ENCODE assay signal across 12 cellular contexts in genomic region chr16:5523794-5524193, GRCh38.
DNase-seq lines count a peak whose midpoint lies in the region; ATAC-seq and TF ChIP-seq lines count a peak whose summit lies in the region.
"Had no signal": no experiment of that assay in that cellular context is flagged by ENCODE, and none has a peak within 500 bp of the region (broad histone marks: within the 10 kb centered on the region; RNA-seq: fewer than 3 reads in every experiment).

No MANE protein-coding gene starts in this region.

- TF ChIP-seq CTCF in GM23338 (conservative IDR thresholded peaks at IDR 0.05; ENCODE audit: low read depth in 2 of 2) = no peak
- TF ChIP-seq CTCF in WERI-Rb-1 (IDR thresholded peaks at IDR 0.05; ENCODE audit: low read depth, low read length) = 0 out of 2 replicates have a peak, but pooled peaks have one; percentile 2

- H4K8ac ChIP-seq in mesendoderm (ENCODE audit: low read depth, low read length) = no peak overlapping the region

- no peak overlapping the region for H2BK5ac ChIP-seq in mesendoderm (ENCODE audit: low read length)

- peak; percentile 64 for ATAC-seq in GM23338
- no peak for ATAC-seq in GM18858 (IDR thresholded peaks at IDR 0.05; ENCODE audit: unreplicated experiment)
- ATAC-seq: HepG2 had no signal

- H3K27ac ChIP-seq in GM23338 (ENCODE audit: low read depth) (no peak overlapping the region), WERI-Rb-1 (no peak overlapping the region), mesendoderm (ENCODE audit: low read depth, low read length) (no peak overlapping the region), SJCRH30 (no peak overlapping the region)
- H3K27ac ChIP-seq: C4-2B had no signal

- H3K27me3 ChIP-seq in GM23338 (ENCODE audit: insufficient read depth) (no peaks in the 10 kb centered on the region), WERI-Rb-1 (ENCODE audit: insufficient read depth, low read depth, severe bottlenecking) (no peaks in the 10 kb centered on the region), mesendoderm (ENCODE audit: insufficient read depth, low read length, poor library complexity) (no peaks in the 10 kb centered on the region), SJCRH30 (no peaks in the 10 kb centered on the region)
- H3K27me3 ChIP-seq: BE2C had no signal

- no peak overlapping the region for H3K9ac ChIP-seq in mesendoderm (ENCODE audit: low read length)

- H3F3A ChIP-seq in GM23338 (replicated peaks; ENCODE audit: low read depth) = no peaks in the 10 kb centered on the region

- H3K36me3 ChIP-seq in GM23338 (ENCODE audit: insufficient read depth) (no peaks in the 10 kb centered on the region), WERI-Rb-1 (no peaks in the 10 kb centered on the region), mesendoderm (ENCODE audit: control insufficient read depth, insufficient read depth, low read length) (no peaks in the 10 kb centered on the region), SJCRH30 (no peaks in the 10 kb centered on the region)
- H3K36me3 ChIP-seq: BE2C had no signal

- no peaks in the 10 kb centered on the region for H3K4me1 ChIP-seq in GM23338 (ENCODE audit: insufficient read depth)
- H3K4me1 ChIP-seq in mesendoderm (ENCODE audit: control insufficient read depth, low read depth, low read length) = no peaks in the 10 kb centered on the region
- H3K4me1 ChIP-seq in SJCRH30 = no peaks in the 10 kb centered on the region
- H3K4me1 ChIP-seq: BE2C had no signal

- H3K27me3 Mint-ChIP-seq in GM23338 (ENCODE audit: insufficient read depth, low read depth, poor library complexity) = peaks cover 2% of the 10 kb centered on the region

- H3K27ac Mint-ChIP-seq in GM23338 = no peak overlapping the region
- H3K27ac Mint-ChIP-seq: CD4-positive, alpha-beta memory T cell had no signal

- DNase-seq in GM23338 (ENCODE audit: low spot score) (no peak), WERI-Rb-1 (peak; percentile 48), mesendoderm (peak; percentile 84), ureter (ENCODE audit: low spot score) (peak; percentile 9), SJCRH30 (no peak)
- DNase-seq in stimulated activated CD4-positive, alpha-beta T cell treated with anti-CD3 and anti-CD28 coated beads, Interleukin-12 subunit alpha, Interleukin-12 subunit beta, amount 100 ng/mL, for 4 hours = no peak
- DNase-seq: BE2C; CD4-positive, alpha-beta memory T cell; DMS79 had no signal

- no peak overlapping the region for H2BK15ac ChIP-seq in mesendoderm (replicated peaks; ENCODE audit: low read depth)

- no peak overlapping the region for H3K23ac ChIP-seq in mesendoderm (ENCODE audit: low read length)

- H3K79me2 ChIP-seq in GM23338 (replicated peaks; ENCODE audit: insufficient read depth) (no peaks in the 10 kb centered on the region), mesendoderm (ENCODE audit: control insufficient read depth, insufficient read depth, low read length) (no peaks in the 10 kb centered on the region)

- no peak overlapping the region for H2BK120ac ChIP-seq in mesendoderm (ENCODE audit: low read depth, low read length)

- H3K79me1 ChIP-seq in mesendoderm (ENCODE audit: low read length) = no peaks in the 10 kb centered on the region

- H4K20me1 ChIP-seq in GM23338 (replicated peaks; ENCODE audit: insufficient read depth) = no peaks in the 10 kb centered on the region

- no peak overlapping the region for H3K4me3 Mint-ChIP-seq in GM23338
- H3K4me3 Mint-ChIP-seq: CD4-positive, alpha-beta memory T cell had no signal

- H3K4me2 ChIP-seq in GM23338 (no peak overlapping the region), mesendoderm (ENCODE audit: low read length) (no peak overlapping the region)

- no peak overlapping the region for H3K56ac ChIP-seq in mesendoderm (ENCODE audit: low read length)

- H3K36me3 Mint-ChIP-seq in GM23338 (ENCODE audit: low read depth) = no peaks in the 10 kb centered on the region
- H3K36me3 Mint-ChIP-seq: CD4-positive, alpha-beta memory T cell had no signal

- no peaks in the 10 kb centered on the region for H3K9me2 ChIP-seq in GM23338 (ENCODE audit: insufficient read depth)

- H3K9me3 Mint-ChIP-seq in GM23338 = no peaks in the 10 kb centered on the region

- H3K4me3 ChIP-seq in GM23338 (no peak overlapping the region), WERI-Rb-1 (ENCODE audit: low read depth, low read length) (no peak overlapping the region), mesendoderm (ENCODE audit: low read length) (no peak overlapping the region), SJCRH30 (no peak overlapping the region)

- no peak overlapping the region for H2AFZ ChIP-seq in GM23338

- no peak overlapping the region for H4K5ac ChIP-seq in mesendoderm (ENCODE audit: low read length)

- H2AK5ac ChIP-seq in mesendoderm (ENCODE audit: low read length) = no peak overlapping the region

- peak overlapping the region; percentile 31 for H3K18ac ChIP-seq in mesendoderm (ENCODE audit: low read length)

- peaks cover 3% of the 10 kb centered on the region; the same call in 2 of the 3 replicates for H3K4me1 Mint-ChIP-seq in GM23338
- H3K4me1 Mint-ChIP-seq: CD4-positive, alpha-beta memory T cell had no signal

- H3K4ac ChIP-seq in mesendoderm (ENCODE audit: low read depth, low read length) = no peak overlapping the region

- WGBS in mesendoderm (ENCODE audit: extremely low coverage, insufficient coverage, low lambda C conversion rate) = no CpG with 5 or more reads among the region's 9 CpGs

- H3K9me3 ChIP-seq in WERI-Rb-1 (ENCODE audit: severe bottlenecking) = peaks cover 2% of the 10 kb centered on the region
- no peaks in the 10 kb centered on the region for H3K9me3 ChIP-seq in SJCRH30 (replicated peaks)
- H3K9me3 ChIP-seq: BE2C had no signal

TF ChIP-seq in GM23338, 12 proteins besides CTCF, POLR2A, EP300 and RAD21:
- TF ChIP-seq CREB1 (CRISPR knock-in tag; IDR thresholded peaks at IDR 0.05; ENCODE audit: low read depth) = no peak
- TF ChIP-seq POLR2AphosphoS5 (IDR thresholded peaks at IDR 0.05; ENCODE audit: low read depth) = no peak
- no peak for TF ChIP-seq ZNF331 (CRISPR knock-in tag; IDR thresholded peaks at IDR 0.05; ENCODE audit: low read depth)
TF ChIP-seq in GM23338: peak in this region for 0.

Comparison
In these comparisons a context has a peak if more than half of its experiments do, and no peak if none do; other contexts are left out.
1. DNase-seq: peak in WERI-Rb-1 (single experiment), mesendoderm (single experiment) and ureter (single experiment); none in GM23338 (single experiment), SJCRH30 (0 of 2) and stimulated activated CD4-positive, alpha-beta T cell treated with anti-CD3 and anti-CD28 coated beads, Interleukin-12 subunit alpha, Interleukin-12 subunit beta, amount 100 ng/mL, for 4 hours (single experiment).